In genomic region chr6:53628354-53629119, GRCh38 we compare ENCODE assay signal across 2 cellular contexts.
A peak's percentile ranks its signal among the peaks of the same experiment; 100 is the strongest.
TF ChIP-seq lines count a peak whose summit lies in the region.

No MANE protein-coding gene starts in this region.

TF ChIP-seq in K562, 482 proteins besides CTCF, POLR2A, EP300 and RAD21 (continued from another document):
- TF ChIP-seq ZNF584 (CRISPR knock-in tag; IDR thresholded peaks at IDR 0.05; ENCODE audit: low read depth), result peak; percentile 17; the same call in 1 of the 2 replicates

TF ChIP-seq in liver, 16 proteins besides CTCF, POLR2A, EP300 and RAD21 (continued from another document):
- no peak for TF ChIP-seq REST (IDR thresholded peaks at IDR 0.05)
- peak; percentile 22 for TF ChIP-seq HNF4G (IDR thresholded peaks at IDR 0.05)
- no peak for TF ChIP-seq ZBTB33 (IDR thresholded peaks at IDR 0.05)
- peak; percentile 47 to 58 for TF ChIP-seq HNF4A (conservative IDR thresholded peaks at IDR 0.05)
- peak in 1 of 2 donors; percentile 16 for TF ChIP-seq JUND (IDR thresholded peaks at IDR 0.05)
- TF ChIP-seq GABPA (IDR thresholded peaks at IDR 0.05 in 1 of 2, conservative IDR thresholded peaks at IDR 0.05 in 1 of 2), result no peak
- no peak for TF ChIP-seq EGR1 (IDR thresholded peaks at IDR 0.05; ENCODE audit: low read depth in 2 of 2)
- no peak for TF ChIP-seq FOXA1 (IDR thresholded peaks at IDR 0.05)
- TF ChIP-seq YY1 (IDR thresholded peaks at IDR 0.05), result peak; percentile 71
- TF ChIP-seq RXRA (IDR thresholded peaks at IDR 0.05), result peak; percentile 45 to 55
- TF ChIP-seq MAX (IDR thresholded peaks at IDR 0.05), result no peak
- peak; percentile 31 for TF ChIP-seq ATF3 (IDR thresholded peaks at IDR 0.05)
- peak; percentile 69 for TF ChIP-seq SP1 (IDR thresholded peaks at IDR 0.05)
- TF ChIP-seq TAF1 (conservative IDR thresholded peaks at IDR 0.05), result peak; percentile 51
TF ChIP-seq in liver: peak in this region for 8.
